Comparison of ENCODE assay signal across 8 cellular contexts in the genomic region with DNA sequence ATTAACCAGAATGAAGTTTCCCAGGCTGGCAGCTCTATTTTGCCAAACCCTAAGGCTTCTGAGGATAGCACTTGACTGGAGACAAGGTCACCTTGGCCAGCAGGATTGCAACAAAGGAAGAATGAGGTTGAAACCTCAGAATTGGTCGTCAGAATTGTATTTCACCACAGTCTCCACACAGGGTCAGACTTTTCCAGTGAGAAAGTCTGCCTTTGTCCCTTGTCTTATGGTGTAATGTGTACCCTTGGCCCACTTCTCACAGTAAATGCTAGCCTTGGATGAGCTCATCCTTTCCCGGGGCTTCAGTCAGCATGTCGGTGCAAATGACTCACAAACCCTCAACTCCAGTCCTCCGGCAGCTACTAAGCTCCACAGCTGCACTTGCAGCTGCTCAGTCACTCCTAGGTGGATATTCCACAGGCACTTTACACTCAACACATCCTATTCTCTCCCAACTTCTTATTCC. TPM values are rescaled to one million over a fixed set of nuclear protein-coding genes. Genes with fewer than 3 reads are reported as not detected.
DNase-seq lines count a peak whose midpoint lies in the region; ATAC-seq and TF ChIP-seq lines count a peak whose summit lies in the region.

No MANE protein-coding gene starts in this region.

- CTCF ChIA-PET in AG04450 (lab: Charles Lee), result interaction anchor here (0.5 to 2.2 kb wide), 19 partner anchors 8 to 602 kb away, joined by 3 to 19 read pairs (median 5); a partner anchor contains a TSS
- CTCF ChIA-PET in activated naive CD4-positive, alpha-beta T cell treated with anti-CD3 and anti-CD28 coated beads for 36 hours (lab: Charles Lee), result interaction anchor here (0.6 to 1.2 kb wide), 2 partner anchors 379 to 393 kb away, joined by 3 read pairs; no protein-coding TSS in a partner anchor

- H3K36me3 Mint-ChIP-seq in nephron progenitor cell (ENCODE audit: low read depth), result no peaks in the 10 kb centered on the region
- H3K36me3 Mint-ChIP-seq in activated naive CD4-positive, alpha-beta T cell treated with anti-CD3 and anti-CD28 coated beads for 36 hours (ENCODE audit: low read depth), result peaks cover 8% of the 10 kb centered on the region

- H3K4me3 Mint-ChIP-seq in nephron progenitor cell, result no peak overlapping the region
- no peak overlapping the region for H3K4me3 Mint-ChIP-seq in activated naive CD4-positive, alpha-beta T cell treated with anti-CD3 and anti-CD28 coated beads for 36 hours

- TF ChIP-seq CTCF in AG04450 (IDR thresholded peaks at IDR 0.05; ENCODE audit: low read depth, low read length), result peak; percentile 31; the same call in 1 of the 2 replicates
- peak; percentile 31 to 43 (median 32) for TF ChIP-seq CTCF in esophagus muscularis mucosa (IDR thresholded peaks at IDR 0.05)
- TF ChIP-seq CTCF in nephron progenitor cell (IDR thresholded peaks at IDR 0.05), result no peak

- peaks cover 0 to 20% (median 10%) of the 10 kb centered on the region in 4 donors for H3K36me3 ChIP-seq in esophagus muscularis mucosa

- 24% methylated on average over 4 of the region's 4 CpGs for WGBS in esophagus muscularis mucosa

- H3K9me3 Mint-ChIP-seq in nephron progenitor cell, result no peaks in the 10 kb centered on the region
- H3K9me3 Mint-ChIP-seq in activated naive CD4-positive, alpha-beta T cell treated with anti-CD3 and anti-CD28 coated beads for 36 hours, result no peaks in the 10 kb centered on the region

- DNase-seq in AG04450 (ENCODE audit: low read depth, low spot score) (peak; percentile 98), HCEC 1CT (peak; percentile 99), esophagus muscularis mucosa (ENCODE audit: extremely low spot score) (no peak), nephron progenitor cell (no peak), NCI-H1048 (lab: John Stamatoyannopoulos, UW) (no peak)
- DNase-seq in activated naive CD4-positive, alpha-beta T cell treated with anti-CD3 and anti-CD28 coated beads for 36 hours, result no peak

- POLR2A ChIA-PET in AG04450 (lab: Yijun Ruan, JAX), result interaction anchor here (0.6 to 2.1 kb wide), 10 partner anchors 9 to 587 kb away, joined by 3 to 8 read pairs (median 4); a partner anchor contains a TSS

- H3K4me1 Mint-ChIP-seq in nephron progenitor cell, result peaks cover 16% of the 10 kb centered on the region
- H3K4me1 Mint-ChIP-seq in activated naive CD4-positive, alpha-beta T cell treated with anti-CD3 and anti-CD28 coated beads for 36 hours (ENCODE audit: low read depth), result peaks cover 4% of the 10 kb centered on the region

- no peaks in the 10 kb centered on the region for H3K27me3 Mint-ChIP-seq in nephron progenitor cell (ENCODE audit: low read depth, poor library complexity)
- H3K27me3 Mint-ChIP-seq in activated naive CD4-positive, alpha-beta T cell treated with anti-CD3 and anti-CD28 coated beads for 36 hours (ENCODE audit: low read depth), result no peaks in the 10 kb centered on the region

- intact Hi-C loops in esophagus muscularis mucosa (cut with DNase I), result no loop called here
- intact Hi-C loops in activated naive CD4-positive, alpha-beta T cell treated with anti-CD3 and anti-CD28 coated beads for 36 hours (cut with micrococcal nuclease), result no loop called here

- H3K4me1 ChIP-seq in esophagus muscularis mucosa, result peaks cover 34 to 83% (median 81%) of the 10 kb centered on the region in 4 donors

- no peak for TF ChIP-seq EP300 in esophagus muscularis mucosa (IDR thresholded peaks at IDR 0.05)

- H3K27me3 ChIP-seq in AG04450 (ENCODE audit: control insufficient read depth, insufficient read depth, low read length) (no peaks in the 10 kb centered on the region), esophagus muscularis mucosa (no peaks in the 10 kb centered on the region)

- H3K27ac ChIP-seq in AG04450 (ENCODE audit: low read depth, low read length) (peak overlapping the region; percentile 93), esophagus muscularis mucosa (replicated peaks in 1 of 4) (peak overlapping the region; percentile 83 to 86 (median 84))

- no peak for TF ChIP-seq POLR2A in esophagus muscularis mucosa (IDR thresholded peaks at IDR 0.05; ENCODE audit: low read depth)

- no peak overlapping the region for H3K4me3 ChIP-seq in AG04450 (ENCODE audit: low read depth, low read length)
- H3K4me3 ChIP-seq in esophagus muscularis mucosa, result no peak overlapping the region

- ATAC-seq in SK-N-SH treated with all-trans-retinoic acid at 6 μM for 48 hours (peak; percentile 82), HG02623 (IDR thresholded peaks at IDR 0.05; ENCODE audit: unreplicated experiment) (no peak)

- H3K9me3 ChIP-seq in AG04450 (ENCODE audit: control insufficient read depth, insufficient read depth, low read length), result no peaks in the 10 kb centered on the region
- H3K9me3 ChIP-seq in esophagus muscularis mucosa, result no peaks in the 10 kb centered on the region

- H3K27ac Mint-ChIP-seq in nephron progenitor cell, result peak overlapping the region; percentile 11
- H3K27ac Mint-ChIP-seq in activated naive CD4-positive, alpha-beta T cell treated with anti-CD3 and anti-CD28 coated beads for 36 hours, result no peak overlapping the region

TF ChIP-seq in SK-N-SH treated with all-trans-retinoic acid at 6 μM for 48 hours, 23 proteins besides CTCF, POLR2A, EP300 and RAD21 (continues in another document):
- TF ChIP-seq, protein P1, sequence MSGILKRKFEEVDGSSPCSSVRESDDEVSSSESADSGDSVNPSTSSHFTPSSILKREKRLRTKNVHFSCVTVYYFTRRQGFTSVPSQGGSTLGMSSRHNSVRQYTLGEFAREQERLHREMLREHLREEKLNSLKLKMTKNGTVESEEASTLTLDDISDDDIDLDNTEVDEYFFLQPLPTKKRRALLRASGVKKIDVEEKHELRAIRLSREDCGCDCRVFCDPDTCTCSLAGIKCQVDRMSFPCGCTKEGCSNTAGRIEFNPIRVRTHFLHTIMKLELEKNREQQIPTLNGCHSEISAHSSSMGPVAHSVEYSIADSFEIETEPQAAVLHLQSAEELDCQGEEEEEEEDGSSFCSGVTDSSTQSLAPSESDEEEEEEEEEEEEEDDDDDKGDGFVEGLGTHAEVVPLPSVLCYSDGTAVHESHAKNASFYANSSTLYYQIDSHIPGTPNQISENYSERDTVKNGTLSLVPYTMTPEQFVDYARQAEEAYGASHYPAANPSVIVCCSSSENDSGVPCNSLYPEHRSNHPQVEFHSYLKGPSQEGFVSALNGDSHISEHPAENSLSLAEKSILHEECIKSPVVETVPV (CRISPR knock-in tag; IDR thresholded peaks at IDR 0.05), result no peak
- TF ChIP-seq PPARA (CRISPR knock-in tag; IDR thresholded peaks at IDR 0.05; ENCODE audit: borderline replicate concordance) (no peak), BACH2 (CRISPR knock-in tag; IDR thresholded peaks at IDR 0.05; ENCODE audit: borderline replicate concordance) (no peak), CSDC2 (CRISPR knock-in tag; IDR thresholded peaks at IDR 0.05) (no peak; the same call in 1 of the 2 replicates), GLIS3 (CRISPR knock-in tag; IDR thresholded peaks at IDR 0.05) (no peak), RARB (CRISPR knock-in tag; IDR thresholded peaks at IDR 0.05) (no peak), ZFP3 (CRISPR knock-in tag; IDR thresholded peaks at IDR 0.05) (no peak; the same call in 1 of the 2 replicates), ARNTL (CRISPR knock-in tag; IDR thresholded peaks at IDR 0.05; ENCODE audit: borderline replicate concordance, low read depth) (no peak)
- TF ChIP-seq, protein P2, sequence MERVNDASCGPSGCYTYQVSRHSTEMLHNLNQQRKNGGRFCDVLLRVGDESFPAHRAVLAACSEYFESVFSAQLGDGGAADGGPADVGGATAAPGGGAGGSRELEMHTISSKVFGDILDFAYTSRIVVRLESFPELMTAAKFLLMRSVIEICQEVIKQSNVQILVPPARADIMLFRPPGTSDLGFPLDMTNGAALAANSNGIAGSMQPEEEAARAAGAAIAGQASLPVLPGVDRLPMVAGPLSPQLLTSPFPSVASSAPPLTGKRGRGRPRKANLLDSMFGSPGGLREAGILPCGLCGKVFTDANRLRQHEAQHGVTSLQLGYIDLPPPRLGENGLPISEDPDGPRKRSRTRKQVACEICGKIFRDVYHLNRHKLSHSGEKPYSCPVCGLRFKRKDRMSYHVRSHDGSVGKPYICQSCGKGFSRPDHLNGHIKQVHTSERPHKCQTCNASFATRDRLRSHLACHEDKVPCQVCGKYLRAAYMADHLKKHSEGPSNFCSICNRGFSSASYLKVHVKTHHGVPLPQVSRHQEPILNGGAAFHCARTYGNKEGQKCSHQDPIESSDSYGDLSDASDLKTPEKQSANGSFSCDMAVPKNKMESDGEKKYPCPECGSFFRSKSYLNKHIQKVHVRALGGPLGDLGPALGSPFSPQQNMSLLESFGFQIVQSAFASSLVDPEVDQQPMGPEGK (CRISPR knock-in tag; IDR thresholded peaks at IDR 0.05; ENCODE audit: borderline replicate concordance), result no peak
- TF ChIP-seq, protein P3, sequence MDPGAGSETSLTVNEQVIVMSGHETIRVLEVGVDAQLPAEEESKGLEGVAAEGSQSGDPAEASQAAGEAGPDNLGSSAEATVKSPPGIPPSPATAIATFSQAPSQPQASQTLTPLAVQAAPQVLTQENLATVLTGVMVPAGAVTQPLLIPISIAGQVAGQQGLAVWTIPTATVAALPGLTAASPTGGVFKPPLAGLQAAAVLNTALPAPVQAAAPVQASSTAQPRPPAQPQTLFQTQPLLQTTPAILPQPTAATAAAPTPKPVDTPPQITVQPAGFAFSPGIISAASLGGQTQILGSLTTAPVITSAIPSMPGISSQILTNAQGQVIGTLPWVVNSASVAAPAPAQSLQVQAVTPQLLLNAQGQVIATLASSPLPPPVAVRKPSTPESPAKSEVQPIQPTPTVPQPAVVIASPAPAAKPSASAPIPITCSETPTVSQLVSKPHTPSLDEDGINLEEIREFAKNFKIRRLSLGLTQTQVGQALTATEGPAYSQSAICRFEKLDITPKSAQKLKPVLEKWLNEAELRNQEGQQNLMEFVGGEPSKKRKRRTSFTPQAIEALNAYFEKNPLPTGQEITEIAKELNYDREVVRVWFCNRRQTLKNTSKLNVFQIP (CRISPR knock-in tag; IDR thresholded peaks at IDR 0.05; ENCODE audit: borderline replicate concordance, low read depth), result no peak

RNA-seq across cellular contexts. Expression of a gene that starts 19.7 kb away (rescaled TPM):
- 293 and 328 TPM in 2 replicates for polyA plus RNA-seq in AG04450 (2011; rRNA removed)
- polyA minus RNA-seq in AG04450 (2011; rRNA and poly(A)+ RNA removed), result 381 and 413 TPM in 2 replicates
- 100 to 1,000 TPM; 170 to 211 (median 207) TPM for total RNA-seq in esophagus muscularis mucosa
- 100 to 1,000 TPM; 128 to 138 TPM for total RNA-seq in activated naive CD4-positive, alpha-beta T cell treated with anti-CD3 and anti-CD28 coated beads for 36 hours

Comparison
In these comparisons a context has a peak if more than half of its experiments do, and no peak if none do; other contexts are left out.
1. DNase-seq: peak in AG04450 (single experiment) and HCEC 1CT (single experiment); none in esophagus muscularis mucosa (single experiment), nephron progenitor cell (single experiment), activated naive CD4-positive, alpha-beta T cell treated with anti-CD3 and anti-CD28 coated beads for 36 hours (single experiment) and NCI-H1048 (single experiment).